ENCODE assay signal across 1 cellular context in genomic region chr12:103929909-103930786, GRCh38.
TF ChIP-seq lines count a peak whose summit lies in the region.

Gene HSP90B1, plus strand, starts transcription at chr12:103930410. Its CDS starts 106 bp downstream, at chr12:103930516.

TF ChIP-seq in K562, 482 proteins besides CTCF, POLR2A, EP300 and RAD21 (continued from another document and continues in another):
- TF ChIP-seq ZBTB40 (IDR thresholded peaks at IDR 0.05), result peak; percentile 94
- TF ChIP-seq ZBTB40 (CRISPR knock-in tag; IDR thresholded peaks at IDR 0.05), result no peak
- TF ChIP-seq NRF1 (conservative IDR thresholded peaks at IDR 0.05 in 1 of 2, IDR thresholded peaks at IDR 0.05 in 1 of 2), result peak; percentile 57 to 69; a peak in 3 of 4 replicates
- TF ChIP-seq NBN (IDR thresholded peaks at IDR 0.05; ENCODE audit: low read depth), result no peak
- TF ChIP-seq CREB1 (IDR thresholded peaks at IDR 0.05), result peak; percentile 80; the same call in 1 of the 2 replicates
- TF ChIP-seq CREB1 (CRISPR knock-in tag; IDR thresholded peaks at IDR 0.05), result peak; percentile 82
- TF ChIP-seq ZBTB2 (IDR thresholded peaks at IDR 0.05), result no peak
- no peak for TF ChIP-seq NR2F6 (CRISPR knock-in tag; IDR thresholded peaks at IDR 0.05)
- no peak for TF ChIP-seq RUNX1 (IDR thresholded peaks at IDR 0.05; ENCODE audit: low read depth)
- TF ChIP-seq TAF15 (IDR thresholded peaks at IDR 0.05; ENCODE audit: low read depth, low read length), result no peak
- no peak for TF ChIP-seq RFX7 (CRISPR knock-in tag; IDR thresholded peaks at IDR 0.05)
- peak; percentile 94 for TF ChIP-seq POLR2H (tag; IDR thresholded peaks at IDR 0.05; ENCODE audit: low read depth)
- peak; percentile 47; the same call in 1 of the 2 replicates for TF ChIP-seq CTBP1 (IDR thresholded peaks at IDR 0.05; ENCODE audit: borderline replicate concordance)
- peak; percentile 97 for TF ChIP-seq ASH1L (IDR thresholded peaks at IDR 0.05; ENCODE audit: borderline replicate concordance, low read depth, partially characterized antibody)
- peak; percentile 94 for TF ChIP-seq FOS (IDR thresholded peaks at IDR 0.05; ENCODE audit: extremely low read depth, insufficient read length)
- TF ChIP-seq TAF7 (tag; IDR thresholded peaks at IDR 0.05), result peak; percentile 77
- TF ChIP-seq SNAPC5 (CRISPR knock-in tag; IDR thresholded peaks at IDR 0.05), result no peak
- TF ChIP-seq GABPB1 (CRISPR knock-in tag; IDR thresholded peaks at IDR 0.05), result peak; percentile 95
- no peak for TF ChIP-seq MECOM (CRISPR knock-in tag; IDR thresholded peaks at IDR 0.05)
- peak; percentile 90 for TF ChIP-seq FOXJ2 (tag; IDR thresholded peaks at IDR 0.05)
- peak; percentile 87 for TF ChIP-seq ZNF395 (CRISPR knock-in tag; IDR thresholded peaks at IDR 0.05)
- TF ChIP-seq SP2 (IDR thresholded peaks at IDR 0.05; ENCODE audit: extremely low read depth, low read depth, low read length, poor library complexity, severe bottlenecking), result peak; percentile 42
- TF ChIP-seq ATF3 (IDR thresholded peaks at IDR 0.05), result no peak
- peak; percentile 85; the same call in 1 of the 2 replicates for TF ChIP-seq ATF3 (CRISPR knock-in tag; conservative IDR thresholded peaks at IDR 0.05)
- TF ChIP-seq NCOR1 (IDR thresholded peaks at IDR 0.05), result 0 out of 2 replicates have a peak, but pooled peaks have one; percentile 10
- TF ChIP-seq ATF2 (CRISPR knock-in tag; IDR thresholded peaks at IDR 0.05), result no peak
- peak; percentile 74 for TF ChIP-seq NKRF (IDR thresholded peaks at IDR 0.05; ENCODE audit: borderline replicate concordance)
- TF ChIP-seq BHLHE40 (IDR thresholded peaks at IDR 0.05; ENCODE audit: low read length), result 0 out of 2 replicates have a peak, but pooled peaks have one; percentile 31
- no peak for TF ChIP-seq FOXP4 (CRISPR knock-in tag; IDR thresholded peaks at IDR 0.05; ENCODE audit: borderline replicate concordance)
- peak; percentile 70; the same call in 1 of the 2 replicates for TF ChIP-seq FOXJ3 (CRISPR knock-in tag; IDR thresholded peaks at IDR 0.05)
- no peak for TF ChIP-seq MIER1 (IDR thresholded peaks at IDR 0.05; ENCODE audit: low read depth)
- no peak for TF ChIP-seq HMG20A (CRISPR knock-in tag; conservative IDR thresholded peaks at IDR 0.05)
- TF ChIP-seq ZNF174 (CRISPR knock-in tag; IDR thresholded peaks at IDR 0.05), result no peak
- no peak for TF ChIP-seq XRCC4 (IDR thresholded peaks at IDR 0.05; ENCODE audit: extremely low read depth, insufficient read depth, insufficient read length)
- TF ChIP-seq CBFA2T3 (IDR thresholded peaks at IDR 0.05), result no peak
- peak; percentile 94 for TF ChIP-seq POLR2AphosphoS5 (IDR thresholded peaks at IDR 0.05; ENCODE audit: control insufficient read depth, insufficient read depth, low read depth, low read length)
- peak; percentile 43 for TF ChIP-seq FIP1L1 (IDR thresholded peaks at IDR 0.05; ENCODE audit: low read depth, low read length, poor library complexity, severe bottlenecking)
- TF ChIP-seq ATF1 (CRISPR knock-in tag; IDR thresholded peaks at IDR 0.05), result peak; percentile 13; the same call in 1 of the 2 replicates
- TF ChIP-seq ATF1 (tag; IDR thresholded peaks at IDR 0.05), result peak; percentile 96
- peak; percentile 67 for TF ChIP-seq MEIS2 (IDR thresholded peaks at IDR 0.05; ENCODE audit: partially characterized antibody)
- peak; percentile 24; the same call in 1 of the 2 replicates for TF ChIP-seq CREB3L1 (IDR thresholded peaks at IDR 0.05; ENCODE audit: borderline replicate concordance, low read depth)
- TF ChIP-seq NFIC (IDR thresholded peaks at IDR 0.05), result peak; percentile 29
